ENCODE assay signal across 18 cellular contexts in the genomic region with DNA sequence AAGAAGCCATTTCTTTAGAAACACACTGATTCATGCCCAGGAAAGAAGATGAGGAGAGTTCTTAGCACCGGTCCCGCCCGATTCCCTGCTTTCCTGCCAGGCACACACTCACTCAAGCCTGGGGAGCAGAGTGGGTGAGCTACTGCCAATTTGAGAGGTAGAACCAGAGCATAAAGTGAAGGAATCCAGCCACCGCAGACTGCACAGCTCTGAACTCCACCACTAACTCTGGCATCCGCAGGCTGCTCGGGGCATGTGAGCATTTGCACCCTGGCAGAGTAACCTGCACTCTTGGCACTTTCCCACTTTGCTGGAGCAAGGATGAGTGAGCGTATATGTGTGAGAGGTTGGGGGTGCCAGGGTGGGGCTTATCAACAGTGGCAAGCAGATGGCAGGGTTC. TPM values are rescaled to one million over a fixed set of nuclear protein-coding genes. Genes with fewer than 3 reads are reported as not detected.
DNase-seq lines count a peak whose midpoint lies in the region; TF ChIP-seq lines count a peak whose summit lies in the region.
"Had no signal": no experiment of that assay in that cellular context is flagged by ENCODE, and none has a peak within 500 bp of the region (broad histone marks: within the 10 kb centered on the region; RNA-seq: fewer than 3 reads in every experiment).

No MANE protein-coding gene starts in this region.

- H3K27ac ChIP-seq in HUES6 (ENCODE audit: low read depth, low read length) = peak overlapping the region; percentile 36; the same call in 1 of the 2 replicates
- peak overlapping the region; percentile 46 for H3K27ac ChIP-seq in caudate nucleus (ENCODE audit: low read depth, low read length)
- H3K27ac ChIP-seq: SJCRH30 had no signal

- no peak for TF ChIP-seq CTCF in BE2C (IDR thresholded peaks at IDR 0.05; ENCODE audit: low read depth, low read length)

- no peaks in the 10 kb centered on the region for H3K9me3 ChIP-seq in HUES6 (ENCODE audit: control insufficient read depth, insufficient read depth, low read depth, low read length)
- H3K9me3 ChIP-seq in BE2C = no peaks in the 10 kb centered on the region
- H3K9me3 ChIP-seq: HAP-1, SJCRH30 had no signal

- peaks cover 18% of the 10 kb centered on the region for H3K27me3 ChIP-seq in HUES6 (ENCODE audit: control insufficient read depth, insufficient read depth, low read length)
- H3K27me3 ChIP-seq in BE2C = peaks cover 43% of the 10 kb centered on the region

- H3K9ac ChIP-seq in HUES6 (ENCODE audit: low read length) = no peak overlapping the region

- H3K4me1 ChIP-seq in HUES6 (ENCODE audit: control insufficient read depth, insufficient read depth, low read length) (peaks cover 27% of the 10 kb centered on the region), BE2C (no peaks in the 10 kb centered on the region)
- H3K4me1 ChIP-seq: HAP-1, SJCRH30 had no signal

- DNase-seq in caudate nucleus (lab: John Stamatoyannopoulos, UW) (peak in 35 of 61 donors; percentile 19 to 87 (median 51)), islet precursor cell (peak; percentile 23), BE2C (no peak), NOMO-1 treated with dmso at 0.1 percent for 144 hours (lab: John Stamatoyannopoulos, UW; ENCODE audit: unreplicated experiment) (no peak), AG08396 (ENCODE audit: low spot score) (no peak), SIG-M5 (lab: John Stamatoyannopoulos, UW) (no peak)
- DNase-seq: ACHN, AML-193, DND-41, KBM-7, NCI-H1105, NCI-H2107, NCI-H226, NCI-H524, SJCRH30 had no signal

- H3K4me3 ChIP-seq in HUES6 (ENCODE audit: low read depth, low read length) = no peak overlapping the region
- H3K4me3 ChIP-seq in BE2C (ENCODE audit: low read depth, low read length) = no peak overlapping the region
- H3K4me3 ChIP-seq: HAP-1, SJCRH30 had no signal

- no peaks in the 10 kb centered on the region for H3K36me3 ChIP-seq in HUES6 (ENCODE audit: control insufficient read depth, insufficient read depth, low read length)
- no peaks in the 10 kb centered on the region for H3K36me3 ChIP-seq in BE2C
- H3K36me3 ChIP-seq: HAP-1, SJCRH30 had no signal

RNA-seq across cellular contexts. Expression of a gene that starts 4.0 kb away (rescaled TPM):
- polyA plus RNA-seq in BE2C (2012; ENCODE audit: insufficient read depth, insufficient read length, low read depth) = not detected
- polyA plus RNA-seq: CD14-positive monocyte had no signal

Comparison
In these comparisons a context has a peak if more than half of its experiments do, and no peak if none do; other contexts are left out.
1. DNase-seq: peak in caudate nucleus (35 of 61) and islet precursor cell (single experiment); none in BE2C (single experiment), NOMO-1 treated with dmso at 0.1 percent for 144 hours (single experiment), AG08396 (single experiment) and SIG-M5 (single experiment).